ENCODE assay signal across 27 cellular contexts in the genomic region with DNA sequence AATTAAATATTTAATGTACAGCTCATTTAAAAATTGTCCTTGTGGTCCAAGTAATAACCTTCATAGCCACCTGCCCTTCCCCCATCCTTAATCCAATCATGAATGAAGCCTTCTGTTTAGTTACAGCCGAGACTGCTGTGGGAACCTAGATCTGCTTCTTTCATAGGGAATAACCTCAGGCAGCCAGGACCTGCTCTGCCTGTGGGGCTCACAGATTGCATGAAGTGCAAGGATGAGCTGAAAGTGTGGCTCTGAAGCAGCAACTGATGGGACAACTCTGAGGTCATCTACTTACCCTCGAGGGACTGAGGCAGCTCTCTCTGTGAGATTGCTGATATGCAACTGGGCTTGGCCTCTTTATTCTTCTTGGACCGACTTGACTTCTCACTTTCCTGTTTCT.
DNase-seq lines count a peak whose midpoint lies in the region; ATAC-seq and TF ChIP-seq lines count a peak whose summit lies in the region.
"Had no signal": no experiment of that assay in that cellular context is flagged by ENCODE, and none has a peak within 500 bp of the region (broad histone marks: within the 10 kb centered on the region; RNA-seq: fewer than 3 reads in every experiment).

No MANE protein-coding gene starts in this region.

- H3K4me1 Mint-ChIP-seq in Calu3 (ENCODE audit: low read depth, unreplicated experiment) = no peaks in the 10 kb centered on the region

- H3K36me3 ChIP-seq in right atrium auricular region = no peaks in the 10 kb centered on the region
- H3K36me3 ChIP-seq in WERI-Rb-1 = no peaks in the 10 kb centered on the region
- H3K36me3 ChIP-seq in upper lobe of right lung = no peaks in the 10 kb centered on the region
- H3K36me3 ChIP-seq: BE2C, Peyer's patch, vagina had no signal

- 23% methylated on average over 3 of the region's 3 CpGs for WGBS in right cardiac atrium

- no TSS peak for BruUV-seq in Calu3 (replicated peaks; lab: Mats Ljungman, UMichigan)

- H3K27me3 ChIP-seq in right cardiac atrium (ENCODE audit: control insufficient read depth, insufficient read depth) (no peaks in the 10 kb centered on the region), right atrium auricular region (no peaks in the 10 kb centered on the region), WERI-Rb-1 (ENCODE audit: insufficient read depth, low read depth, severe bottlenecking) (peaks cover 20% of the 10 kb centered on the region), upper lobe of right lung (no peaks in the 10 kb centered on the region)
- H3K27me3 ChIP-seq: BE2C, Peyer's patch, vagina had no signal

- no peak overlapping the region for H3K27ac ChIP-seq in right cardiac atrium (ENCODE audit: low read length)
- no peak overlapping the region for H3K27ac ChIP-seq in right atrium auricular region
- H3K27ac ChIP-seq in WERI-Rb-1 = no peak overlapping the region
- no peak overlapping the region for H3K27ac ChIP-seq in upper lobe of right lung
- H3K27ac ChIP-seq: A549, Peyer's patch, vagina had no signal

- H3K4me1 ChIP-seq in right cardiac atrium (ENCODE audit: control insufficient read depth, insufficient read depth, low read length) (no peaks in the 10 kb centered on the region), right atrium auricular region (no peaks in the 10 kb centered on the region), upper lobe of right lung (no peaks in the 10 kb centered on the region)
- H3K4me1 ChIP-seq: A549, BE2C, Peyer's patch, vagina had no signal

- no peak overlapping the region for H3K4me3 Mint-ChIP-seq in Calu3 (ENCODE audit: low read depth, unreplicated experiment)
- H3K4me3 Mint-ChIP-seq: activated naive CD4-positive, alpha-beta T cell treated with anti-CD3 and anti-CD28 coated beads for 36 hours; dendritic cell treated with granulocyte-macrophage colony-stimulating factor and Interleukin-4, amounts not matched to agents 40 ng/mL and 50 ng/mL, for 4 days; naive thymus-derived CD8-positive, alpha-beta T cell; stimulated activated effector memory CD8-positive, alpha-beta T cell treated with anti-CD3 and anti-CD28 coated beads, Interleukin-12 subunit alpha, Interleukin-12 subunit beta, amount 100 ng/mL, for 72 hours; T-helper 17 cell had no signal

- no peak overlapping the region for H3K4me3 ChIP-seq in right cardiac atrium (ENCODE audit: low read length)
- H3K4me3 ChIP-seq in right atrium auricular region = no peak overlapping the region
- H3K4me3 ChIP-seq in WERI-Rb-1 (ENCODE audit: low read depth, low read length) = no peak overlapping the region
- no peak overlapping the region for H3K4me3 ChIP-seq in upper lobe of right lung
- H3K4me3 ChIP-seq: A549, GM12878, Peyer's patch, vagina had no signal

- DNase-seq in right cardiac atrium = peak in 1 of 3 donors; percentile 20
- DNase-seq in right atrium auricular region (ENCODE audit: low spot score) = no peak
- DNase-seq in WERI-Rb-1 = peak; percentile 38
- peak; percentile 50 for DNase-seq in islet precursor cell
- DNase-seq in upper lobe of right lung = no peak
- no peak for DNase-seq in NCI-H510A (lab: John Stamatoyannopoulos, UW)
- DNase-seq in Calu3 = no peak
- no peak for DNase-seq in KG1 (lab: John Stamatoyannopoulos, UW)
- DNase-seq: activated CD4-positive, alpha-beta T cell treated with anti-CD3 and anti-CD28 coated beads for 48 hours; activated naive CD4-positive, alpha-beta T cell treated with anti-CD3 and anti-CD28 coated beads for 36 hours; activated T-cell treated with anti-CD3 and anti-CD28 coated beads, Interleukin-2, amount 50 U/mL, for 48 hours; BE2C; IMR-90; left cardiac atrium; midbrain; NCI-H2081 treated with DMSO at 0.1 percent for 48 hours; NCI-H524; Peyer's patch; SK-N-SH; stimulated activated CD4-positive, alpha-beta T cell treated with anti-CD3 and anti-CD28 coated beads, Interleukin-2, amount 100 ng/mL, for 48 hours; T-helper 17 cell had no signal

- no peaks in the 10 kb centered on the region for H3K36me3 Mint-ChIP-seq in Calu3 (ENCODE audit: insufficient read depth, unreplicated experiment)
- H3K36me3 Mint-ChIP-seq: naive thymus-derived CD8-positive, alpha-beta T cell; stimulated activated effector memory CD8-positive, alpha-beta T cell treated with anti-CD3 and anti-CD28 coated beads, Interleukin-12 subunit alpha, Interleukin-12 subunit beta, amount 100 ng/mL, for 72 hours had no signal

- intact Hi-C loops in right cardiac atrium (cut with DNase I) (no loop called here), upper lobe of right lung (cut with DNase I) (no loop called here), Calu3 (cut with micrococcal nuclease; ENCODE audit: unreplicated experiment) (no loop called here)

- H3K9me3 ChIP-seq in right cardiac atrium (ENCODE audit: control insufficient read depth, low read length) = no peaks in the 10 kb centered on the region
- H3K9me3 ChIP-seq in right atrium auricular region = no peaks in the 10 kb centered on the region
- H3K9me3 ChIP-seq in WERI-Rb-1 (ENCODE audit: severe bottlenecking) = peaks cover 3% of the 10 kb centered on the region
- no peaks in the 10 kb centered on the region for H3K9me3 ChIP-seq in upper lobe of right lung
- H3K9me3 ChIP-seq: BE2C, Peyer's patch, SK-N-SH, vagina had no signal

- H3K27me3 Mint-ChIP-seq in Calu3 (ENCODE audit: unreplicated experiment) = no peaks in the 10 kb centered on the region

- CTCF ChIA-PET in Calu3 (lab: Charles Lee) = no interaction called here

- no peak overlapping the region for H3K27ac Mint-ChIP-seq in Calu3 (ENCODE audit: unreplicated experiment)
- H3K27ac Mint-ChIP-seq: activated naive CD4-positive, alpha-beta T cell treated with anti-CD3 and anti-CD28 coated beads for 36 hours; dendritic cell treated with granulocyte-macrophage colony-stimulating factor and Interleukin-4, amounts not matched to agents 40 ng/mL and 50 ng/mL, for 4 days; naive thymus-derived CD8-positive, alpha-beta T cell; stimulated activated effector memory CD8-positive, alpha-beta T cell treated with anti-CD3 and anti-CD28 coated beads, Interleukin-12 subunit alpha, Interleukin-12 subunit beta, amount 100 ng/mL, for 72 hours; T-helper 17 cell had no signal

- ATAC-seq in right cardiac atrium (peak; percentile 17 to 35), upper lobe of right lung (peak; percentile 10)
- ATAC-seq: A549; GM12878; left cardiac atrium; naive thymus-derived CD8-positive, alpha-beta T cell; stimulated activated effector memory CD8-positive, alpha-beta T cell treated with anti-CD3 and anti-CD28 coated beads, Interleukin-12 subunit alpha, Interleukin-12 subunit beta, amount 100 ng/mL, for 72 hours; T-helper 17 cell had no signal

- TF ChIP-seq CTCF in right atrium auricular region (IDR thresholded peaks at IDR 0.05) = no peak
- TF ChIP-seq CTCF in WERI-Rb-1 (IDR thresholded peaks at IDR 0.05; ENCODE audit: low read depth, low read length) = no peak
- no peak for TF ChIP-seq CTCF in upper lobe of right lung (IDR thresholded peaks at IDR 0.05)
- no peak for TF ChIP-seq CTCF in Calu3 (IDR thresholded peaks at IDR 0.05; ENCODE audit: unreplicated experiment)

- H3K9me3 Mint-ChIP-seq in Calu3 (ENCODE audit: low read depth, unreplicated experiment) = no peaks in the 10 kb centered on the region
- H3K9me3 Mint-ChIP-seq: activated naive CD4-positive, alpha-beta T cell treated with anti-CD3 and anti-CD28 coated beads for 36 hours; naive thymus-derived CD8-positive, alpha-beta T cell; stimulated activated effector memory CD8-positive, alpha-beta T cell treated with anti-CD3 and anti-CD28 coated beads, Interleukin-12 subunit alpha, Interleukin-12 subunit beta, amount 100 ng/mL, for 72 hours had no signal

Comparison
In these comparisons a context has a peak if more than half of its experiments do, and no peak if none do; other contexts are left out.
1. DNase-seq: peak in WERI-Rb-1 (single experiment) and islet precursor cell (single experiment); none in right atrium auricular region (single experiment), upper lobe of right lung (single experiment), NCI-H510A (single experiment), Calu3 (single experiment) and KG1 (single experiment).